In genomic region chr2:126656311-126657145, GRCh38 we compare ENCODE assay signal across 8 cellular contexts. TPM values are rescaled to one million over a fixed set of nuclear protein-coding genes. Genes with fewer than 3 reads are reported as not detected.
DNase-seq lines count a peak whose midpoint lies in the region; ATAC-seq, FAIRE-seq and TF ChIP-seq lines count a peak whose summit lies in the region.

No MANE protein-coding gene starts in this region.

- no peaks in the 10 kb centered on the region for H3K9me1 ChIP-seq in K562 (ENCODE audit: control insufficient read depth, insufficient read depth, low read length)

- TF ChIP-seq EP300 in K562 (IDR thresholded peaks at IDR 0.05; ENCODE audit: low read length): no peak

- CTCF ChIA-PET in K562 (lab: Yijun Ruan, JAX; ENCODE audit: low intra/inter-chr PET ratio): no interaction called here

- no peak for FAIRE-seq in K562 (lab: Jason Lieb, UNC)

- peaks cover 33% of the 10 kb centered on the region for H3K36me3 ChIP-seq in K562 (ENCODE audit: control insufficient read depth, insufficient read depth, low read length)

- no peak for TF ChIP-seq RAD21 in K562 (CRISPR knock-in tag; conservative IDR thresholded peaks at IDR 0.05 in 1 of 2, IDR thresholded peaks at IDR 0.05 in 1 of 2)

- BruUV-seq in K562 (replicated peaks; lab: Mats Ljungman, UMichigan): TSS peak; percentile 82

- peak; percentile 14 for ATAC-seq in GM18858 (IDR thresholded peaks at IDR 0.05; ENCODE audit: unreplicated experiment)
- ATAC-seq in HG02870 (IDR thresholded peaks at IDR 0.05; ENCODE audit: unreplicated experiment): peak; percentile 23
- peak; percentile 63 for ATAC-seq in K562

- peak overlapping the region; percentile 79 for H2AFZ ChIP-seq in K562 (ENCODE audit: low read depth, low read length)

- peaks cover 52 to 55% of the 10 kb centered on the region in 2 experiments for H3K4me1 ChIP-seq in K562 (replicated peaks in 1 of 2; ENCODE audit: control insufficient read depth in 2 of 2, insufficient read depth in 2 of 2, low read length in 2 of 2)

- intact Hi-C loops in K562 (cut with micrococcal nuclease): loop anchor here (1.0 to 2.0 kb wide), 3 partner anchors 11 to 348 kb away; no protein-coding TSS in a partner anchor

- no peaks in the 10 kb centered on the region for H3K27me3 ChIP-seq in K562 (ENCODE audit: control insufficient read depth in 2 of 2, insufficient read depth in 2 of 2, low read length in 2 of 2)

- under 1% methylated on average over 37 of the region's 51 CpGs for WGBS in K562 (ENCODE audit: insufficient coverage, low coverage, missing lambda C conversion rate)

- peaks cover 7% of the 10 kb centered on the region; the same call in 1 of the 2 replicates for H4K20me1 ChIP-seq in K562 (replicated peaks; ENCODE audit: control insufficient read depth, insufficient read depth, low read length)

- peaks cover 64% of the 10 kb centered on the region for H3K79me2 ChIP-seq in K562 (ENCODE audit: control insufficient read depth, insufficient read depth, low read length)

- DNase-seq in SKM-1 treated with dmso at 0.1 percent for 144 hours (lab: John Stamatoyannopoulos, UW; ENCODE audit: unreplicated experiment) (peak; percentile 16), K562 (ENCODE audit: extremely low read depth in 1 of 4, low spot score in 3 of 4) (peak; percentile 55 to 73 (median 64)), islet precursor cell (peak; percentile 79), NCI-H446 (lab: John Stamatoyannopoulos, UW) (no peak), NCI-H2227 treated with DMSO at 0.1 percent for 48 hours (lab: John Stamatoyannopoulos, UW) (no peak)
- peak; percentile 48 for DNase-seq in stimulated activated CD4-positive, alpha-beta T cell treated with anti-CD3 and anti-CD28 coated beads, Interleukin-1b, Interleukin-23, amount 100 ng/mL, for 48 hours

- peaks cover 6% of the 10 kb centered on the region; the same call in 1 of the 2 replicates for H3K9me3 ChIP-seq in K562 (replicated peaks; ENCODE audit: control insufficient read depth, insufficient read depth, low read depth, low read length)

- H3K27ac ChIP-seq in K562 (ENCODE audit: extremely low read depth, low read depth, low read length): peak overlapping the region; percentile 92

- peak overlapping the region; percentile 96 to 99 for H3K9ac ChIP-seq in K562 (ENCODE audit: insufficient read depth in 1 of 2, low read depth in 2 of 2, low read length in 2 of 2)

- in situ Hi-C loops in K562 (cut with MboI): no loop called here

- POLR2A ChIA-PET in K562 (lab: Yijun Ruan, JAX): interaction anchor here (1.3 to 1.8 kb wide), 2 partner anchors 13 to 19 kb away, joined by 5 read pairs; no protein-coding TSS in a partner anchor

- 0 out of 2 replicates have a peak, but pooled peaks have one; percentile 12 for TF ChIP-seq POLR2A in K562 (conservative IDR thresholded peaks at IDR 0.05)

- TF ChIP-seq CTCF in K562 (IDR thresholded peaks at IDR 0.05 in 2 of 3, conservative IDR thresholded peaks at IDR 0.05 in 1 of 3; ENCODE audit: insufficient read depth in 2 of 3, low read depth in 1 of 3, low read length in 3 of 3): no peak

- H3K4me2 ChIP-seq in K562 (ENCODE audit: insufficient read depth, low read length): peak overlapping the region; percentile 92

- peak overlapping the region; percentile 82 for H3K4me3 ChIP-seq in K562

TF ChIP-seq in K562, 482 proteins besides CTCF, POLR2A, EP300 and RAD21 (continues in another document):
- TF ChIP-seq TFAM (CRISPR knock-in tag; conservative IDR thresholded peaks at IDR 0.05) (no peak), PHB2 (IDR thresholded peaks at IDR 0.05; ENCODE audit: low read depth) (no peak), ZFX (CRISPR knock-in tag; IDR thresholded peaks at IDR 0.05) (peak; percentile 69; the same call in 1 of the 2 replicates), NFATC3 (IDR thresholded peaks at IDR 0.05) (no peak), POLR2G (IDR thresholded peaks at IDR 0.05; ENCODE audit: low read depth, low read length) (peak; percentile 85), FOXK2 (conservative IDR thresholded peaks at IDR 0.05 in 1 of 2, IDR thresholded peaks at IDR 0.05 in 1 of 2; ENCODE audit: low read depth in 2 of 2) (no peak), PHTF2 (CRISPR knock-in tag; IDR thresholded peaks at IDR 0.05) (no peak), PHF8 (IDR thresholded peaks at IDR 0.05; ENCODE audit: borderline replicate concordance, low read length) (peak; percentile 10; the same call in 1 of the 2 replicates), HMGN3 (IDR thresholded peaks at IDR 0.05; ENCODE audit: borderline replicate concordance, extremely low read depth, insufficient read length, low read depth, low read length) (peak; percentile 33), RBM22 (IDR thresholded peaks at IDR 0.05; ENCODE audit: low read depth, low read length, poor library complexity, severe bottlenecking) (peak; percentile 58), ZNF212 (CRISPR knock-in tag; IDR thresholded peaks at IDR 0.05) (no peak), FIP1L1 (IDR thresholded peaks at IDR 0.05; ENCODE audit: low read depth, low read length, poor library complexity, severe bottlenecking) (peak; percentile 19), ZNF511 (CRISPR knock-in tag; IDR thresholded peaks at IDR 0.05) (0 out of 2 replicates have a peak, but pooled peaks have one; percentile 15), CREM (IDR thresholded peaks at IDR 0.05; ENCODE audit: low read depth) (no peak), TOE1 (IDR thresholded peaks at IDR 0.05; ENCODE audit: borderline replicate concordance) (no peak), TOE1 (CRISPR knock-in tag; IDR thresholded peaks at IDR 0.05; ENCODE audit: borderline replicate concordance, low read depth) (no peak), SRSF7 (optimal IDR thresholded peaks at IDR 0.05; ENCODE audit: low read depth, low read length) (no peak), ZC3H11A (IDR thresholded peaks at IDR 0.05; ENCODE audit: low read depth, low read length) (no peak), ZNF668 (CRISPR knock-in tag; IDR thresholded peaks at IDR 0.05) (no peak), RBFOX2 (IDR thresholded peaks at IDR 0.05; ENCODE audit: low read depth, low read length) (peak; percentile 83), POLR2AphosphoS2 (IDR thresholded peaks at IDR 0.05; ENCODE audit: low read length) (no peak), ZBTB9 (CRISPR knock-in tag; IDR thresholded peaks at IDR 0.05) (0 out of 2 replicates have a peak, but pooled peaks have one; percentile 1)
- TF ChIP-seq, protein P1, sequence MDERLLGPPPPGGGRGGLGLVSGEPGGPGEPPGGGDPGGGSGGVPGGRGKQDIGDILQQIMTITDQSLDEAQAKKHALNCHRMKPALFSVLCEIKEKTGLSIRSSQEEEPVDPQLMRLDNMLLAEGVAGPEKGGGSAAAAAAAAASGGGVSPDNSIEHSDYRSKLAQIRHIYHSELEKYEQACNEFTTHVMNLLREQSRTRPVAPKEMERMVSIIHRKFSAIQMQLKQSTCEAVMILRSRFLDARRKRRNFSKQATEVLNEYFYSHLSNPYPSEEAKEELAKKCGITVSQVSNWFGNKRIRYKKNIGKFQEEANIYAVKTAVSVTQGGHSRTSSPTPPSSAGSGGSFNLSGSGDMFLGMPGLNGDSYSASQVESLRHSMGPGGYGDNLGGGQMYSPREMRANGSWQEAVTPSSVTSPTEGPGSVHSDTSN (CRISPR knock-in tag; IDR thresholded peaks at IDR 0.05; ENCODE audit: low read depth): no peak
- TF ChIP-seq, protein P1 (tag; conservative IDR thresholded peaks at IDR 0.05; ENCODE audit: low read depth): no peak

RNA-seq across cellular contexts. Expression of gene GYPC, which starts 0.6 kb away (rescaled TPM):
- total RNA-seq in K562 (2011; cell fraction: chromatin; rRNA removed; ENCODE audit: low replicate concordance): 120 and 158 TPM in 2 replicates
- 166 and 169 TPM in 2 replicates for total RNA-seq in K562 (2011; cell fraction: nucleolus; rRNA removed)
- total RNA-seq in K562 (2011; cell fraction: nucleoplasm; rRNA removed): 154 and 197 TPM in 2 replicates
- total RNA-seq in K562 (2014; rRNA removed) (282 and 367 TPM in 2 replicates), K562 (2014; rRNA removed; fragmentation: Illumina TruSeq; extraction: Trizol) (121 and 155 TPM in 2 replicates), K562 (2015; rRNA removed; fragmentation: Illumina TruSeq; extraction: Trizol) (174 and 181 TPM in 2 replicates), K562 (2021) (194 and 210 TPM in 2 replicates)
- polyA plus RNA-seq in K562 (2011; rRNA removed) (241 and 252 TPM in 2 replicates), K562 (2014; fragmentation: Illumina TruSeq; extraction: Trizol) (202 and 211 TPM in 2 replicates), K562 (2014; fragmentation: Nextera tagmentation; extraction: Ambion mirVana) (10 to 100 TPM; 50.6 to 53.7 TPM), K562 (2014; rRNA removed) (229 and 299 TPM in 2 replicates)
- polyA plus RNA-seq in K562 (2011; cell fraction: cytosol; rRNA removed): 439 and 540 TPM in 2 replicates
- polyA plus RNA-seq in K562 (2011; cell fraction: nucleus; rRNA removed): 132 and 178 TPM in 2 replicates
- polyA plus RNA-seq in K562 (2012): 183 and 349 TPM in 2 replicates
- polyA minus RNA-seq in K562 (2011; rRNA and poly(A)+ RNA removed): 144 and 198 TPM in 2 replicates
- 95.9 and 113 TPM in 2 replicates for polyA minus RNA-seq in K562 (2011; cell fraction: cytosol; rRNA and poly(A)+ RNA removed)
- polyA minus RNA-seq in K562 (2011; cell fraction: nucleus; rRNA and poly(A)+ RNA removed): 29.8 and 52.5 TPM in 2 replicates

Comparison
In these comparisons a context has a peak if more than half of its experiments do, and no peak if none do; other contexts are left out.
1. DNase-seq: peak in SKM-1 treated with dmso at 0.1 percent for 144 hours (single experiment), K562 (4 of 4), islet precursor cell (single experiment) and stimulated activated CD4-positive, alpha-beta T cell treated with anti-CD3 and anti-CD28 coated beads, Interleukin-1b, Interleukin-23, amount 100 ng/mL, for 48 hours (single experiment); none in NCI-H446 (0 of 2) and NCI-H2227 treated with DMSO at 0.1 percent for 48 hours (single experiment).
2. Peak in every context shown above with its lines, with median percentiles within 50 percentile points of each other: ATAC-seq.